24 cellular contexts compared by ENCODE assay signal in genomic region chr22:25369133-25369532, GRCh38.
A peak's percentile ranks its signal among the peaks of the same experiment; 100 is the strongest.
DNase-seq lines count a peak whose midpoint lies in the region; ATAC-seq, FAIRE-seq and TF ChIP-seq lines count a peak whose summit lies in the region.
"Had no signal": no experiment of that assay in that cellular context is flagged by ENCODE, and none has a peak within 500 bp of the region (broad histone marks: within the 10 kb centered on the region; RNA-seq: fewer than 3 reads in every experiment).

No MANE protein-coding gene starts in this region.

- DNase-seq in Right ventricle myocardium inferior (ENCODE audit: missing footprints) = peak; percentile 18
- DNase-seq in heart left ventricle = no peak
- peak; percentile 44 for DNase-seq in RWPE2 (ENCODE audit: low spot score)
- peak; percentile 35 for DNase-seq in left kidney (ENCODE audit: low read depth, low spot score)
- no peak for DNase-seq in urothelium cell line (ENCODE audit: low spot score)
- DNase-seq in BE2C = no peak
- no peak for DNase-seq in omental fat pad (ENCODE audit: low spot score)
- DNase-seq in DMS53 (lab: John Stamatoyannopoulos, UW) = no peak
- DNase-seq: 8988T; ACHN; CD4-positive, alpha-beta memory T cell; COR-L47; KBM-7; MG63; NCI-H1105 treated with DMSO at 0.1 percent for 48 hours; NCI-H2029; NCI-H226; NCI-H510A; NCI-H69; SJCRH30 had no signal

- ATAC-seq in Right ventricle myocardium inferior (no peak), heart left ventricle (no peak), RWPE2 (ENCODE audit: low read depth) (no peak), omental fat pad (ENCODE audit: low FRiP score) (no peak)
- ATAC-seq: Panc1, SK-N-SH treated with all-trans-retinoic acid at 6 μM for 48 hours had no signal

- FAIRE-seq in urothelium cell line (lab: Jason Lieb, UNC) = peak; percentile 63
- FAIRE-seq: G401.6, H54 had no signal

- H3K9me3 ChIP-seq in heart left ventricle = no peaks in the 10 kb centered on the region
- H3K9me3 ChIP-seq in RWPE2 (ENCODE audit: severe bottlenecking) = no peaks in the 10 kb centered on the region
- no peaks in the 10 kb centered on the region for H3K9me3 ChIP-seq in BE2C
- H3K9me3 ChIP-seq: MG63, SJCRH30 had no signal

- H3K36me3 ChIP-seq in heart left ventricle (peaks cover 0 to 18% (median 6%) of the 10 kb centered on the region in 9 donors), RWPE2 (ENCODE audit: low read depth) (peaks cover 3% of the 10 kb centered on the region; the same call in 1 of the 2 replicates), BE2C (peaks cover 56% of the 10 kb centered on the region)
- H3K36me3 ChIP-seq: MG63 had no signal

- H3K27ac ChIP-seq in heart left ventricle (no peak overlapping the region), RWPE2 (ENCODE audit: poor library complexity, severe bottlenecking) (no peak overlapping the region)
- H3K27ac ChIP-seq: SJCRH30 had no signal

- no peaks in the 10 kb centered on the region for H3K27me3 ChIP-seq in heart left ventricle
- no peaks in the 10 kb centered on the region for H3K27me3 ChIP-seq in RWPE2 (ENCODE audit: insufficient read depth, poor library complexity, severe bottlenecking)
- no peaks in the 10 kb centered on the region for H3K27me3 ChIP-seq in BE2C
- H3K27me3 ChIP-seq: MG63, SJCRH30 had no signal

- no peak for TF ChIP-seq CTCF in heart left ventricle (IDR thresholded peaks at IDR 0.05)
- TF ChIP-seq CTCF in RWPE2 (IDR thresholded peaks at IDR 0.05; ENCODE audit: poor library complexity, severe bottlenecking) = no peak
- no peak for TF ChIP-seq CTCF in BE2C (IDR thresholded peaks at IDR 0.05; ENCODE audit: low read depth, low read length)
- TF ChIP-seq CTCF in omental fat pad (IDR thresholded peaks at IDR 0.05) = no peak

- H3K4me1 ChIP-seq in heart left ventricle (peaks cover 0 to 43% (median 21%) of the 10 kb centered on the region in 12 donors), RWPE2 (ENCODE audit: insufficient read depth, poor library complexity, severe bottlenecking) (peaks cover 6% of the 10 kb centered on the region), BE2C (peaks cover 24% of the 10 kb centered on the region)

- TF ChIP-seq POLR2A in heart left ventricle (IDR thresholded peaks at IDR 0.05) = no peak

- H3K4me3 ChIP-seq in heart left ventricle (no peak overlapping the region), RWPE2 (ENCODE audit: severe bottlenecking) (no peak overlapping the region), BE2C (ENCODE audit: low read depth, low read length) (no peak overlapping the region)
- H3K4me3 ChIP-seq: MG63, SJCRH30 had no signal

- intact Hi-C loops in Right ventricle myocardium inferior (cut with DNase I) (no loop called here), heart left ventricle (cut with DNase I) (loop anchor here in 5 of 10 donors (5.0 to 10.0 kb wide), 3 partner anchors 33 to 336 kb away; no protein-coding TSS in a partner anchor)

- WGBS in heart left ventricle, 4 donors = 73 to 84% (median 76%) methylated on average over 3 to 6 of the region's 6 CpGs

Comparison
In these comparisons a context has a peak if more than half of its experiments do, and no peak if none do; other contexts are left out.
1. DNase-seq: peak in Right ventricle myocardium inferior (single experiment), RWPE2 (single experiment) and left kidney (single experiment); none in heart left ventricle (0 of 5), urothelium cell line (single experiment), BE2C (single experiment), omental fat pad (single experiment) and DMS53 (single experiment).